Comparison of ENCODE assay signal across 15 cellular contexts in genomic region chr2:24652265-24653232, GRCh38.
DNase-seq lines count a peak whose midpoint lies in the region; ATAC-seq and TF ChIP-seq lines count a peak whose summit lies in the region.
"Had no signal": no experiment of that assay in that cellular context is flagged by ENCODE, and none has a peak within 500 bp of the region (broad histone marks: within the 10 kb centered on the region; RNA-seq: fewer than 3 reads in every experiment).

No MANE protein-coding gene starts in this region.

- H3K9me3 ChIP-seq in lower lobe of right lung: no peaks in the 10 kb centered on the region
- no peaks in the 10 kb centered on the region for H3K9me3 ChIP-seq in CD8-positive, alpha-beta memory T cell (ENCODE audit: low read length)
- H3K9me3 ChIP-seq: adrenal gland, SJCRH30 had no signal

- CTCF ChIA-PET in CD8-positive, alpha-beta memory T cell (lab: Charles Lee): no interaction called here
- CTCF ChIA-PET in activated CD4-positive, alpha-beta memory T cell treated with anti-CD3 and anti-CD28 coated beads for 36 hours (lab: Charles Lee): interaction anchor here (1.7 kb wide), 1 partner anchor 162 kb away, joined by 3 read pairs; the partner anchor contains the start of gene NCOA1

- POLR2A ChIA-PET in CD8-positive, alpha-beta memory T cell (lab: Charles Lee): no interaction called here
- POLR2A ChIA-PET in activated CD4-positive, alpha-beta memory T cell treated with anti-CD3 and anti-CD28 coated beads for 36 hours (lab: Charles Lee): no interaction called here

- H3K4me1 ChIP-seq in lower lobe of right lung: peaks cover 8% of the 10 kb centered on the region
- no peaks in the 10 kb centered on the region for H3K4me1 ChIP-seq in CD8-positive, alpha-beta memory T cell (ENCODE audit: insufficient read depth, low read length)
- H3K4me1 ChIP-seq: SJCRH30 had no signal

- H3K27me3 Mint-ChIP-seq in CD8-positive, alpha-beta memory T cell: no peaks in the 10 kb centered on the region
- no peaks in the 10 kb centered on the region for H3K27me3 Mint-ChIP-seq in activated CD4-positive, alpha-beta memory T cell treated with anti-CD3 and anti-CD28 coated beads for 36 hours

- peak overlapping the region in 1 of 8 donors; percentile 24 for H3K27ac Mint-ChIP-seq in CD8-positive, alpha-beta memory T cell
- H3K27ac Mint-ChIP-seq in activated CD4-positive, alpha-beta memory T cell treated with anti-CD3 and anti-CD28 coated beads for 36 hours: no peak overlapping the region
- H3K27ac Mint-ChIP-seq: CD8-positive, alpha-beta T cell had no signal

- peak overlapping the region; percentile 2 for H3K27ac ChIP-seq in lower lobe of right lung
- no peak overlapping the region for H3K27ac ChIP-seq in CD8-positive, alpha-beta memory T cell (ENCODE audit: low read depth, low read length)
- H3K27ac ChIP-seq: SJCRH30, WERI-Rb-1 had no signal

- no peaks in the 10 kb centered on the region for H3K9me3 Mint-ChIP-seq in CD8-positive, alpha-beta memory T cell
- H3K9me3 Mint-ChIP-seq in activated CD4-positive, alpha-beta memory T cell treated with anti-CD3 and anti-CD28 coated beads for 36 hours: peaks cover 4% of the 10 kb centered on the region
- H3K9me3 Mint-ChIP-seq: CD8-positive, alpha-beta T cell had no signal

- no peak overlapping the region for H3K4me3 Mint-ChIP-seq in CD8-positive, alpha-beta memory T cell
- H3K4me3 Mint-ChIP-seq in activated CD4-positive, alpha-beta memory T cell treated with anti-CD3 and anti-CD28 coated beads for 36 hours: no peak overlapping the region
- H3K4me3 Mint-ChIP-seq: CD8-positive, alpha-beta T cell had no signal

- DNase-seq in Ammon's horn (ENCODE audit: low spot score) (peak; percentile 15), ELR (ENCODE audit: low read depth) (peak; percentile 5), NOMO-1 treated with DMSO at 0.1 percent for 48 hours (lab: John Stamatoyannopoulos, UW; ENCODE audit: unreplicated experiment) (peak; percentile 79), lower lobe of right lung (no peak), NCI-H1105 treated with DMSO at 0.1 percent for 48 hours (lab: John Stamatoyannopoulos, UW) (no peak), omental fat pad (ENCODE audit: low spot score) (no peak)
- no peak for DNase-seq in CD8-positive, alpha-beta memory T cell
- DNase-seq in activated CD4-positive, alpha-beta memory T cell treated with anti-CD3 and anti-CD28 coated beads for 36 hours: no peak
- DNase-seq: adrenal gland; CD8-positive, alpha-beta T cell; KBM-7; NCI-H446 treated with DMSO at 0.1 percent for 48 hours; right cardiac atrium; SJCRH30; WERI-Rb-1 had no signal

- TF ChIP-seq CTCF in lower lobe of right lung (IDR thresholded peaks at IDR 0.05) (no peak), omental fat pad (IDR thresholded peaks at IDR 0.05) (no peak)

- H3K36me3 ChIP-seq in lower lobe of right lung: no peaks in the 10 kb centered on the region
- H3K36me3 ChIP-seq in CD8-positive, alpha-beta memory T cell (ENCODE audit: insufficient read depth, low read length): no peaks in the 10 kb centered on the region
- H3K36me3 ChIP-seq: adrenal gland, WERI-Rb-1 had no signal

- no peak for ATAC-seq in lower lobe of right lung
- no peak for ATAC-seq in omental fat pad (ENCODE audit: low FRiP score)
- ATAC-seq: CD8-positive, alpha-beta T cell; right cardiac atrium had no signal

- no peaks in the 10 kb centered on the region for H3K27me3 ChIP-seq in lower lobe of right lung (ENCODE audit: low read depth)
- H3K27me3 ChIP-seq in CD8-positive, alpha-beta memory T cell (ENCODE audit: insufficient read depth, low read length, poor library complexity, severe bottlenecking): no peaks in the 10 kb centered on the region
- H3K27me3 ChIP-seq: adrenal gland, SJCRH30 had no signal

- H3K36me3 Mint-ChIP-seq in CD8-positive, alpha-beta memory T cell: peaks cover 1 to 16% (median 6%) of the 10 kb centered on the region in 3 donors
- peaks cover 4% of the 10 kb centered on the region for H3K36me3 Mint-ChIP-seq in activated CD4-positive, alpha-beta memory T cell treated with anti-CD3 and anti-CD28 coated beads for 36 hours

- H3K4me1 Mint-ChIP-seq in CD8-positive, alpha-beta memory T cell: peaks cover 13 to 30% (median 14%) of the 10 kb centered on the region in 3 donors
- H3K4me1 Mint-ChIP-seq in activated CD4-positive, alpha-beta memory T cell treated with anti-CD3 and anti-CD28 coated beads for 36 hours (ENCODE audit: low read depth): peaks cover 8% of the 10 kb centered on the region

- H3K4me3 ChIP-seq in lower lobe of right lung: no peak overlapping the region
- no peak overlapping the region for H3K4me3 ChIP-seq in CD8-positive, alpha-beta memory T cell (ENCODE audit: low read length)
- H3K4me3 ChIP-seq: adrenal gland, SJCRH30 had no signal

- intact Hi-C loops in lower lobe of right lung (cut with DNase I): no loop called here
- intact Hi-C loops in activated CD4-positive, alpha-beta memory T cell treated with anti-CD3 and anti-CD28 coated beads for 36 hours (cut with micrococcal nuclease): no loop called here

Comparison
In these comparisons a context has a peak if more than half of its experiments do, and no peak if none do; other contexts are left out.
1. DNase-seq: peak in Ammon's horn (single experiment), ELR (single experiment) and NOMO-1 treated with DMSO at 0.1 percent for 48 hours (single experiment); none in lower lobe of right lung (single experiment), NCI-H1105 treated with DMSO at 0.1 percent for 48 hours (single experiment), CD8-positive, alpha-beta memory T cell (0 of 5), activated CD4-positive, alpha-beta memory T cell treated with anti-CD3 and anti-CD28 coated beads for 36 hours (single experiment) and omental fat pad (single experiment).